Comparison of ENCODE assay signal across 1 cellular context in the genomic region with DNA sequence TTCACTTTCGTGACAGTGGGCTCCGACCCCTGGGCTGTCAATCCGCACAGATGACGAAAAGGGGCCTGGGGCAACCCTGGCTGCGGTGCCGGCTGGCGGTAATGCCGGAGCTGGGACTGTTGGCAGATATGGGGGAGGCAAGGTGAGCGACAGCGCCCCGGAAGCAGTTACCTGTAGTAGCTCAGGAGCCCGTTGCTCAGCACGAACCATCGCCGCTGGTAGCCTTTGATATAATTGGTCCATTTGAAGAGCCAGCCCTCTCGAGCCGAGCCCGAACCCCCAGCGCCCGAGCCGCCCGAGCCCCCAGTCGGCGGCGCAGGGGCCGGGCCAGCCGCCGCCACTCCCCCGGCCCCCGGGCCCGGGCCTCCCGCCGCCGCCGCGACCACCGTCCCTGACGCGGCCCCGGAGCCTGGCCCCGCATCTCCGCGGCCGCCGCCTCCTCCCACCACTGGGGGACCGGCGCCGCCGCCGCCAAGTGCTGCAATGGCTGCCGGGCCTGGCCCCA.
TF ChIP-seq lines count a peak whose summit lies in the region.

No MANE protein-coding gene starts in this region.

TF ChIP-seq in K562, 482 proteins besides CTCF, POLR2A, EP300 and RAD21 (continued from another document and continues in another):
- TF ChIP-seq, protein P1, sequence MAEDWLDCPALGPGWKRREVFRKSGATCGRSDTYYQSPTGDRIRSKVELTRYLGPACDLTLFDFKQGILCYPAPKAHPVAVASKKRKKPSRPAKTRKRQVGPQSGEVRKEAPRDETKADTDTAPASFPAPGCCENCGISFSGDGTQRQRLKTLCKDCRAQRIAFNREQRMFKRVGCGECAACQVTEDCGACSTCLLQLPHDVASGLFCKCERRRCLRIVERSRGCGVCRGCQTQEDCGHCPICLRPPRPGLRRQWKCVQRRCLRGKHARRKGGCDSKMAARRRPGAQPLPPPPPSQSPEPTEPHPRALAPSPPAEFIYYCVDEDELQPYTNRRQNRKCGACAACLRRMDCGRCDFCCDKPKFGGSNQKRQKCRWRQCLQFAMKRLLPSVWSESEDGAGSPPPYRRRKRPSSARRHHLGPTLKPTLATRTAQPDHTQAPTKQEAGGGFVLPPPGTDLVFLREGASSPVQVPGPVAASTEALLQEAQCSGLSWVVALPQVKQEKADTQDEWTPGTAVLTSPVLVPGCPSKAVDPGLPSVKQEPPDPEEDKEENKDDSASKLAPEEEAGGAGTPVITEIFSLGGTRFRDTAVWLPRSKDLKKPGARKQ (CRISPR knock-in tag; IDR thresholded peaks at IDR 0.05) = no peak
- TF ChIP-seq, protein P2, sequence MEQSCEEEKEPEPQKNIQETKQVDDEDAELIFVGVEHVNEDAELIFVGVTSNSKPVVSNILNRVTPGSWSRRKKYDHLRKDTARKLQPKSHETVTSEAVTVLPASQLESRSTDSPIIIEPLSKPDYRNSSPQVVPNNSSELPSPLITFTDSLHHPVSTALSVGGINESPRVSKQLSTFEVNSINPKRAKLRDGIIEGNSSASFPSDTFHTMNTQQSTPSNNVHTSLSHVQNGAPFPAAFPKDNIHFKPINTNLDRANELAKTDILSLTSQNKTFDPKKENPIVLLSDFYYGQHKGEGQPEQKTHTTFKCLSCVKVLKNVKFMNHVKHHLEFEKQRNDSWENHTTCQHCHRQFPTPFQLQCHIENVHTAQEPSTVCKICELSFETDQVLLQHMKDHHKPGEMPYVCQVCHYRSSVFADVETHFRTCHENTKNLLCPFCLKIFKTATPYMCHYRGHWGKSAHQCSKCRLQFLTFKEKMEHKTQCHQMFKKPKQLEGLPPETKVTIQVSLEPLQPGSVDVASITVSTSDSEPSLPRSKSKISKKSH (CRISPR knock-in tag; IDR thresholded peaks at IDR 0.05) = no peak
- TF ChIP-seq PRPF4 (IDR thresholded peaks at IDR 0.05; ENCODE audit: insufficient read depth, low read depth, low read length, poor library complexity, severe bottlenecking) = no peak
- no peak for TF ChIP-seq ZBED1 (IDR thresholded peaks at IDR 0.05)
- TF ChIP-seq GABPB1 (CRISPR knock-in tag; IDR thresholded peaks at IDR 0.05) = peak; percentile 78
- no peak for TF ChIP-seq NR4A1 (CRISPR knock-in tag; IDR thresholded peaks at IDR 0.05)
- no peak for TF ChIP-seq NR4A1 (tag; IDR thresholded peaks at IDR 0.05)
- no peak for TF ChIP-seq ZNF584 (CRISPR knock-in tag; IDR thresholded peaks at IDR 0.05; ENCODE audit: low read depth)
- no peak for TF ChIP-seq PHTF2 (CRISPR knock-in tag; IDR thresholded peaks at IDR 0.05)
- TF ChIP-seq, protein P3, sequence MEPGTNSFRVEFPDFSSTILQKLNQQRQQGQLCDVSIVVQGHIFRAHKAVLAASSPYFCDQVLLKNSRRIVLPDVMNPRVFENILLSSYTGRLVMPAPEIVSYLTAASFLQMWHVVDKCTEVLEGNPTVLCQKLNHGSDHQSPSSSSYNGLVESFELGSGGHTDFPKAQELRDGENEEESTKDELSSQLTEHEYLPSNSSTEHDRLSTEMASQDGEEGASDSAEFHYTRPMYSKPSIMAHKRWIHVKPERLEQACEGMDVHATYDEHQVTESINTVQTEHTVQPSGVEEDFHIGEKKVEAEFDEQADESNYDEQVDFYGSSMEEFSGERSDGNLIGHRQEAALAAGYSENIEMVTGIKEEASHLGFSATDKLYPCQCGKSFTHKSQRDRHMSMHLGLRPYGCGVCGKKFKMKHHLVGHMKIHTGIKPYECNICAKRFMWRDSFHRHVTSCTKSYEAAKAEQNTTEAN (CRISPR knock-in tag; IDR thresholded peaks at IDR 0.05) = 0 out of 2 replicates have a peak, but pooled peaks have one; percentile 37
- TF ChIP-seq YBX1 (IDR thresholded peaks at IDR 0.05) = no peak
- TF ChIP-seq, protein P4, sequence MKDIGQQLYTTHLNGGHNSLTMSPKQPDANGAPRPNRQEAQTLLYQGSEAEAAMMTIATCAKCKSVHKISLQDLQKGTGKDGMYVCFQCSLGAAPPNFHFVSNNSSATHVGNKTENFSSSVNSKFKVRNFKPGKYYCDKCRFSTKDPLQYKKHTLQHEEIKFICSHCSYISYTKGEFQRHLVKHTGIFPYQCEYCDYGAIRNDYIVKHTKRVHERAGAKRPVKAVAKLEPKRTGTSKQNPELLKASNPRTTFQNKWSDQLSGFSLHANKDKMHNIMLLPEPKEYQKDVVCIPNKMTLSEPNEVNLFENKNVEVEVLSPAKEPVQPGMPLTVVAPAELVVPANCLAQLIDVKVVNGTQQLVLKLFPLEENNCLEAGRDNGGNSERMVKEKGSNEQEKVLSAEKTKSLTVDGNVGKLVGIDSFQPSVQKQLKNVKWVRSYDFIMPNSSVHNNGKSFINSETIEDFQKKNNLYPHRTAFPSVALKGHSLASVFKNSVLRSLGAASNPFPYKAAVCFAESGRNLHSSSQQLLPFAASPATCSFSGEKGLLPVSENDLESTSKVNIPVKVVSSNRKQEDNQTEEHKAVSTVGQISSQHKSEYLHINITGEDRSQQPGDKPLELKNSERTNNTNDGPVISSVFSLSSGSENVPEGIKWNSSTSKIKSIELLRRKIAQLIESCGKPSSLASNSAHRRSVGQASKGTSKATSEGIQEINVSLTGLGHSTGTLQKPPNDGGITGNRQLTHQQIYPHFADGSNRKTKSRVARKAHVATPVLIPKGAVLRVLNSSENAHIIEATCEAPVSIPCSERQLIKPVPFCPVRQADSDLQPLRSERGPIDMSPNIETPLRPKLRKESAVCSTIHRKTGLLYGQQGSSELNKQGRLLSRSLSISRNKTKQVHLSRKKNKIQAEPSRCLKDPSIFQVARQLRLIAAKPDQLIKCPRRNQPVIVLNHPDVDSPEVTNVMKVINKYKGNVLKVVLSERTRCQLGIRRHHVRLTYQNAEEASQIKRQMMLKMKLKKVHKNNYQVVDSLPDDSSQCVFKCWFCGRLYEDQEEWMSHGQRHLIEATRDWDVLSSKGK (CRISPR knock-in tag; IDR thresholded peaks at IDR 0.05) = no peak
- TF ChIP-seq CHD1 (IDR thresholded peaks at IDR 0.05; ENCODE audit: low read length) = peak; percentile 56
- TF ChIP-seq HIVEP1 (CRISPR knock-in tag; IDR thresholded peaks at IDR 0.05) = no peak
- TF ChIP-seq, protein P5, sequence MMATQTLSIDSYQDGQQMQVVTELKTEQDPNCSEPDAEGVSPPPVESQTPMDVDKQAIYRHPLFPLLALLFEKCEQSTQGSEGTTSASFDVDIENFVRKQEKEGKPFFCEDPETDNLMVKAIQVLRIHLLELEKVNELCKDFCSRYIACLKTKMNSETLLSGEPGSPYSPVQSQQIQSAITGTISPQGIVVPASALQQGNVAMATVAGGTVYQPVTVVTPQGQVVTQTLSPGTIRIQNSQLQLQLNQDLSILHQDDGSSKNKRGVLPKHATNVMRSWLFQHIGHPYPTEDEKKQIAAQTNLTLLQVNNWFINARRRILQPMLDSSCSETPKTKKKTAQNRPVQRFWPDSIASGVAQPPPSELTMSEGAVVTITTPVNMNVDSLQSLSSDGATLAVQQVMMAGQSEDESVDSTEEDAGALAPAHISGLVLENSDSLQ (IDR thresholded peaks at IDR 0.05) = no peak
- TF ChIP-seq GATAD2B (IDR thresholded peaks at IDR 0.05; ENCODE audit: borderline replicate concordance) = peak; percentile 60; the same call in 1 of the 2 replicates
- TF ChIP-seq ZNF212 (CRISPR knock-in tag; IDR thresholded peaks at IDR 0.05) = no peak
- TF ChIP-seq, protein P6, sequence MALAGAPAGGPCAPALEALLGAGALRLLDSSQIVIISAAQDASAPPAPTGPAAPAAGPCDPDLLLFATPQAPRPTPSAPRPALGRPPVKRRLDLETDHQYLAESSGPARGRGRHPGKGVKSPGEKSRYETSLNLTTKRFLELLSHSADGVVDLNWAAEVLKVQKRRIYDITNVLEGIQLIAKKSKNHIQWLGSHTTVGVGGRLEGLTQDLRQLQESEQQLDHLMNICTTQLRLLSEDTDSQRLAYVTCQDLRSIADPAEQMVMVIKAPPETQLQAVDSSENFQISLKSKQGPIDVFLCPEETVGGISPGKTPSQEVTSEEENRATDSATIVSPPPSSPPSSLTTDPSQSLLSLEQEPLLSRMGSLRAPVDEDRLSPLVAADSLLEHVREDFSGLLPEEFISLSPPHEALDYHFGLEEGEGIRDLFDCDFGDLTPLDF (CRISPR knock-in tag; IDR thresholded peaks at IDR 0.05) = 0 out of 2 replicates have a peak, but pooled peaks have one; percentile 12
- peak; percentile 78; the same call in 1 of the 2 replicates for TF ChIP-seq RB1 (IDR thresholded peaks at IDR 0.05; ENCODE audit: low read depth)
- TF ChIP-seq NR2C1 (IDR thresholded peaks at IDR 0.05) = peak; percentile 95
- TF ChIP-seq NR2C1 (tag; IDR thresholded peaks at IDR 0.05) = peak; percentile 94
- TF ChIP-seq, protein P7, sequence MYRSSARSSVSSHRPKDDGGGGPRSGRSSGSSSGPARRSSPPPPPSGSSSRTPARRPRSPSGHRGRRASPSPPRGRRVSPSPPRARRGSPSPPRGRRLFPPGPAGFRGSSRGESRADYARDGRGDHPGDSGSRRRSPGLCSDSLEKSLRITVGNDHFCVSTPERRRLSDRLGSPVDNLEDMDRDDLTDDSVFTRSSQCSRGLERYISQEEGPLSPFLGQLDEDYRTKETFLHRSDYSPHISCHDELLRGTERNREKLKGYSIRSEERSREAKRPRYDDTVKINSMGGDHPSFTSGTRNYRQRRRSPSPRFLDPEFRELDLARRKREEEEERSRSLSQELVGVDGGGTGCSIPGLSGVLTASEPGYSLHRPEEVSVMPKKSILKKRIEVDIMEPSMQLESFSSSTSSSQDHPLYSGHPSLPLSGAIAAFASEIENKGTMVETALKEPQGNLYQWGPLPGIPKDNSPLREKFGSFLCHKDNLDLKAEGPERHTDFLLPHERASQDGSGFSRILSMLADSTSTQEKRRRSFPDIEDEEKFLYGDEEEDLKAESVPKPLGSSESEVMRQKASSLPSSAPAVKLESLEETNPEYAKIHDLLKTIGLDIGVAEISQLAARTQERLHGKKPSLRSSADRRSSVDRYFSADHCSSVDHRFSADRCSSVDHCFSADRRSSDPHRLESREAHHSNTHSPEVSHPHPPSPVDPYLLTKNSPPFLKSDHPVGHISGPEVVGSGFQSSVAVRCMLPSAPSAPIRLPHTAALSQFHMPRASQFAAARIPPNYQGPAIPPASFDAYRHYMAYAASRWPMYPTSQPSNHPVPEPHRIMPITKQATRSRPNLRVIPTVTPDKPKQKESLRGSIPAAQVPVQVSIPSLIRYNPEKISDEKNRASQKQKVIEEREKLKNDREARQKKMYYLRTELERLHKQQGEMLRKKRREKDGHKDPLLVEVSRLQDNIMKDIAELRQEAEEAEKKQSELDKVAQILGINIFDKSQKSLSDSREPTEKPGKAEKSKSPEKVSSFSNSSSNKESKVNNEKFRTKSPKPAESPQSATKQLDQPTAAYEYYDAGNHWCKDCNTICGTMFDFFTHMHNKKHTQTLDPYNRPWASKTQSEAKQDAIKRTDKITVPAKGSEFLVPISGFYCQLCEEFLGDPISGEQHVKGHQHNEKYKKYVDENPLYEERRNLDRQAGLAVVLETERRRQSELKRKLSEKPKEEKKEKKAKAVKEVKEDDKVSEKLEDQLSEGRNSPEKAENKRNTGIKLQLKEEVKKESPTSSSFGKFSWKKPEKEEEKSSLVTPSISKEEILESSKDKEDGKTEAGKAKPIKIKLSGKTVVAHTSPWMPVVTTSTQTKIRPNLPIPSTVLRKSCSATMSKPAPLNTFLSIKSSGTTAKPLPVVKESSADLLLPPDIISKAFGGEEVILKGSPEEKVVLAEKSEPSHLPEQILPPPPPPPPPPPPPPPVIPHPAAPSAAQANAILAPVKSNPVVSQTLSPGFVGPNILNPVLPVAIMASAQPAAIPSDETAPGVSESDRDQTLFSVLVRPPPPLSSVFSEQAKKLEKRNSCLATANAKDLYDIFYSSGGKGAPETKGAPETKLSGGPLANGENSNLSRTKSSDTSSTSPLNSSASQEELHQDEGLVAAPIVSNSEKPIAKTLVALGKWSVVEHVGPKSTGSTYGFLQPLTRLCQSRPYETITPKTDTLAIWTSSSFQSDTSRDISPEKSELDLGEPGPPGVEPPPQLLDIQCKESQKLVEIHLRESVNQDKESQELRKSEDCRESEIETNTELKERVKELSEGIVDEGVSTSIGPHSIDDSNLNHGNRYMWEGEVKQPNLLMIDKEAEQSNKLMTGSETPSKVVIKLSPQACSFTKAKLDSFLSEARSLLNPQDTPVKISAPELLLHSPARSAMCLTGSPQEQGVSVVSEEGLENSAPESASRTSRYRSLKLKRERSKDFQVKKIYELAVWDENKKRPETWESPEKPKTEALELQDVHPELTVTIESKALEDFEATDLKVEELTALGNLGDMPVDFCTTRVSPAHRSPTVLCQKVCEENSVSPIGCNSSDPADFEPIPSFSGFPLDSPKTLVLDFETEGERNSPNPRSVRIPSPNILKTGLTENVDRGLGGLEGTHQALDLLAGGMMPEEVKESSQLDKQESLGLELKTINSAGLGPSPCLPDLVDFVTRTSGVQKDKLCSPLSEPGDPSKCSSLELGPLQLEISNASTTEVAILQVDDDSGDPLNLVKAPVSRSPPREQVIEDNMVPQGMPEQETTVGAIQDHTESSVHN (IDR thresholded peaks at IDR 0.05; ENCODE audit: borderline replicate concordance in 1 of 2, low read depth in 1 of 2) = no peak
- TF ChIP-seq, protein P8, sequence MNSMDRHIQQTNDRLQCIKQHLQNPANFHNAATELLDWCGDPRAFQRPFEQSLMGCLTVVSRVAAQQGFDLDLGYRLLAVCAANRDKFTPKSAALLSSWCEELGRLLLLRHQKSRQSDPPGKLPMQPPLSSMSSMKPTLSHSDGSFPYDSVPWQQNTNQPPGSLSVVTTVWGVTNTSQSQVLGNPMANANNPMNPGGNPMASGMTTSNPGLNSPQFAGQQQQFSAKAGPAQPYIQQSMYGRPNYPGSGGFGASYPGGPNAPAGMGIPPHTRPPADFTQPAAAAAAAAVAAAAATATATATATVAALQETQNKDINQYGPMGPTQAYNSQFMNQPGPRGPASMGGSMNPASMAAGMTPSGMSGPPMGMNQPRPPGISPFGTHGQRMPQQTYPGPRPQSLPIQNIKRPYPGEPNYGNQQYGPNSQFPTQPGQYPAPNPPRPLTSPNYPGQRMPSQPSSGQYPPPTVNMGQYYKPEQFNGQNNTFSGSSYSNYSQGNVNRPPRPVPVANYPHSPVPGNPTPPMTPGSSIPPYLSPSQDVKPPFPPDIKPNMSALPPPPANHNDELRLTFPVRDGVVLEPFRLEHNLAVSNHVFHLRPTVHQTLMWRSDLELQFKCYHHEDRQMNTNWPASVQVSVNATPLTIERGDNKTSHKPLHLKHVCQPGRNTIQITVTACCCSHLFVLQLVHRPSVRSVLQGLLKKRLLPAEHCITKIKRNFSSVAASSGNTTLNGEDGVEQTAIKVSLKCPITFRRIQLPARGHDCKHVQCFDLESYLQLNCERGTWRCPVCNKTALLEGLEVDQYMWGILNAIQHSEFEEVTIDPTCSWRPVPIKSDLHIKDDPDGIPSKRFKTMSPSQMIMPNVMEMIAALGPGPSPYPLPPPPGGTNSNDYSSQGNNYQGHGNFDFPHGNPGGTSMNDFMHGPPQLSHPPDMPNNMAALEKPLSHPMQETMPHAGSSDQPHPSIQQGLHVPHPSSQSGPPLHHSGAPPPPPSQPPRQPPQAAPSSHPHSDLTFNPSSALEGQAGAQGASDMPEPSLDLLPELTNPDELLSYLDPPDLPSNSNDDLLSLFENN (IDR thresholded peaks at IDR 0.05; ENCODE audit: low read depth in 2 of 2, low read length in 2 of 2) = no peak; a peak in 1 of 4 replicates
- peak; percentile 48 for TF ChIP-seq CEBPG (CRISPR knock-in tag; IDR thresholded peaks at IDR 0.05)
- no peak for TF ChIP-seq CEBPG (tag; conservative IDR thresholded peaks at IDR 0.05 in 1 of 2, IDR thresholded peaks at IDR 0.05 in 1 of 2)
- TF ChIP-seq, protein P9, sequence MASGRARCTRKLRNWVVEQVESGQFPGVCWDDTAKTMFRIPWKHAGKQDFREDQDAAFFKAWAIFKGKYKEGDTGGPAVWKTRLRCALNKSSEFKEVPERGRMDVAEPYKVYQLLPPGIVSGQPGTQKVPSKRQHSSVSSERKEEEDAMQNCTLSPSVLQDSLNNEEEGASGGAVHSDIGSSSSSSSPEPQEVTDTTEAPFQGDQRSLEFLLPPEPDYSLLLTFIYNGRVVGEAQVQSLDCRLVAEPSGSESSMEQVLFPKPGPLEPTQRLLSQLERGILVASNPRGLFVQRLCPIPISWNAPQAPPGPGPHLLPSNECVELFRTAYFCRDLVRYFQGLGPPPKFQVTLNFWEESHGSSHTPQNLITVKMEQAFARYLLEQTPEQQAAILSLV (tag; IDR thresholded peaks at IDR 0.05) = no peak
- peak; percentile 73 for TF ChIP-seq SMAD4 (CRISPR knock-in tag; conservative IDR thresholded peaks at IDR 0.05)
- peak; percentile 66 for TF ChIP-seq RBBP5 (IDR thresholded peaks at IDR 0.05; ENCODE audit: borderline replicate concordance, insufficient read depth, low read length, poor library complexity, severe bottlenecking)
- no peak for TF ChIP-seq CEBPB (tag; IDR thresholded peaks at IDR 0.05)
